ENCODE assay signal across 8 cellular contexts in genomic region chr17:45315583-45316270, GRCh38. TPM values are rescaled to one million over a fixed set of nuclear protein-coding genes. Genes with fewer than 3 reads are reported as not detected.
DNase-seq lines count a peak whose midpoint lies in the region; ATAC-seq and TF ChIP-seq lines count a peak whose summit lies in the region.

No MANE protein-coding gene starts in this region.

- H3K27me3 ChIP-seq in DND-41 (ENCODE audit: insufficient read depth, low read length, poor library complexity) (no peaks in the 10 kb centered on the region), OCI-LY3 (ENCODE audit: low read depth, low read length) (no peaks in the 10 kb centered on the region), endodermal cell (ENCODE audit: control insufficient read depth, insufficient read depth, low read length, poor library complexity, severe bottlenecking) (no peaks in the 10 kb centered on the region), ovary (no peaks in the 10 kb centered on the region)

- peaks cover 12% of the 10 kb centered on the region for H3K36me3 ChIP-seq in DND-41 (ENCODE audit: insufficient read depth, low read length)
- H3K36me3 ChIP-seq in OCI-LY3 (replicated peaks; ENCODE audit: low read depth, low read length) = peaks cover 27% of the 10 kb centered on the region
- no peaks in the 10 kb centered on the region for H3K36me3 ChIP-seq in endodermal cell (ENCODE audit: control insufficient read depth, insufficient read depth, low read length)
- H3K36me3 ChIP-seq in ovary = no peaks in the 10 kb centered on the region

- H3K4me2 ChIP-seq in DND-41 (ENCODE audit: insufficient read depth, low read length) (peak overlapping the region; percentile 74), OCI-LY3 (ENCODE audit: low read length) (peak overlapping the region; percentile 85)

- WGBS in endodermal cell (ENCODE audit: insufficient coverage in 1 of 2, insufficient read length in 1 of 2), 2 experiments = 29 to 36% methylated on average over 8 of the region's 8 CpGs
- WGBS in ovary, 3 donors = 21 to 26% (median 21%) methylated on average over 8 of the region's 8 CpGs

- intact Hi-C loops in ovary (cut with DNase I) = loop anchor here in 2 of 4 donors (5.0 to 10.0 kb wide), 3 partner anchors 38 to 181 kb away; partner anchors contain the start of genes ACBD4 (in 1 of the 2) and PLCD3 (in 1 of the 2)

- H3K79me2 ChIP-seq in DND-41 (ENCODE audit: insufficient read depth, low read length) = peaks cover 59% of the 10 kb centered on the region
- peaks cover 61% of the 10 kb centered on the region for H3K79me2 ChIP-seq in OCI-LY3 (ENCODE audit: low read length)

- peaks cover 29% of the 10 kb centered on the region for H3K4me1 Mint-ChIP-seq in endodermal cell

- TF ChIP-seq EP300 in ovary (IDR thresholded peaks at IDR 0.05) = no peak

- H4K20me1 ChIP-seq in DND-41 (ENCODE audit: insufficient read depth, low read length) (peaks cover 3% of the 10 kb centered on the region; the same call in 1 of the 2 replicates), OCI-LY3 (ENCODE audit: insufficient read depth, low read length) (peaks cover 27% of the 10 kb centered on the region)

- peak overlapping the region; percentile 73 for H3K4me3 Mint-ChIP-seq in endodermal cell

- H3K27ac Mint-ChIP-seq in endodermal cell = no peak overlapping the region

- H3K4me1 ChIP-seq in DND-41 (ENCODE audit: insufficient read depth, low read length) (peaks cover 69% of the 10 kb centered on the region), OCI-LY3 (ENCODE audit: low read length) (peaks cover 63% of the 10 kb centered on the region), endodermal cell (ENCODE audit: control insufficient read depth, insufficient read depth, low read length) (peaks cover 3% of the 10 kb centered on the region), ovary (ENCODE audit: insufficient read depth) (peaks cover 14% of the 10 kb centered on the region)

- H3K36me3 Mint-ChIP-seq in endodermal cell (ENCODE audit: low read depth) = no peaks in the 10 kb centered on the region

- H2AFZ ChIP-seq in DND-41 (ENCODE audit: low read depth, low read length) = peak overlapping the region; percentile 60
- no peak overlapping the region for H2AFZ ChIP-seq in OCI-LY3 (ENCODE audit: low read depth, low read length)

- ATAC-seq in DND-41 (ENCODE audit: insufficient read depth, low read depth) = no peak
- no peak for ATAC-seq in HG03139 (IDR thresholded peaks at IDR 0.05; ENCODE audit: unreplicated experiment)
- no peak for ATAC-seq in GM19452 (IDR thresholded peaks at IDR 0.05; ENCODE audit: unreplicated experiment)

- DNase-seq in DND-41 = no peak
- DNase-seq in endodermal cell = peak; percentile 57
- no peak for DNase-seq in ovary
- DNase-seq in inferior parietal cortex (ENCODE audit: extremely low spot score) = no peak
- DNase-seq in HCEC 1CT = no peak

- peaks cover 9% of the 10 kb centered on the region for H3K27me3 Mint-ChIP-seq in endodermal cell (ENCODE audit: insufficient read depth)

- H3K9me3 Mint-ChIP-seq in endodermal cell = no peaks in the 10 kb centered on the region

- H3K9me3 ChIP-seq in DND-41 (ENCODE audit: insufficient read depth, low read length, severe bottlenecking) (no peaks in the 10 kb centered on the region), OCI-LY3 (ENCODE audit: insufficient read depth, low read length) (no peaks in the 10 kb centered on the region), endodermal cell (ENCODE audit: control insufficient read depth, low read length) (no peaks in the 10 kb centered on the region), ovary (no peaks in the 10 kb centered on the region)

- peak overlapping the region; percentile 69 for H3K27ac ChIP-seq in DND-41 (ENCODE audit: low read length)
- peak overlapping the region; percentile 95 for H3K27ac ChIP-seq in OCI-LY3 (ENCODE audit: low read length)
- no peak overlapping the region for H3K27ac ChIP-seq in endodermal cell (ENCODE audit: low read depth, low read length)
- H3K27ac ChIP-seq in ovary = peak overlapping the region; percentile 39 to 92

- TF ChIP-seq CTCF in DND-41 (IDR thresholded peaks at IDR 0.05; ENCODE audit: borderline replicate concordance, extremely low read depth, low read length, poor library complexity, severe bottlenecking) (no peak), OCI-LY3 (IDR thresholded peaks at IDR 0.05; ENCODE audit: low read depth, low read length) (no peak), endodermal cell (conservative IDR thresholded peaks at IDR 0.05) (no peak), ovary (IDR thresholded peaks at IDR 0.05) (no peak)

- H3K9ac ChIP-seq in DND-41 (ENCODE audit: low read depth, low read length) (peak overlapping the region; percentile 82), OCI-LY3 (ENCODE audit: low read length) (peak overlapping the region; percentile 95), endodermal cell (ENCODE audit: extremely low read depth, low read length, poor library complexity, severe bottlenecking) (peak overlapping the region; percentile 54)

- H3K4me3 ChIP-seq in DND-41 (ENCODE audit: low read depth in 1 of 2, low read length in 2 of 2) (peak overlapping the region; percentile 49 to 71), OCI-LY3 (ENCODE audit: low read length) (peak overlapping the region; percentile 95), endodermal cell (ENCODE audit: low read length) (peak overlapping the region; percentile 87), ovary (peak overlapping the region; percentile 69)

- TF ChIP-seq POLR2A in ovary (IDR thresholded peaks at IDR 0.05) = no peak

RNA-seq across cellular contexts. Expression of gene MAP3K14, which starts 1.1 kb away (rescaled TPM):
- total RNA-seq in endodermal cell (1 to 10 TPM; 4.6 to 5.5 TPM), ovary (10 to 100 TPM in 6 of 7 donors, 1 to 10 TPM in 1; 4.1 to 19.8 (median 13.0) TPM)
- 5.3 TPM for polyA plus RNA-seq in endodermal cell (2013, experiment 1 of 2)
- 4.0 TPM for polyA plus RNA-seq in endodermal cell (2013, experiment 2 of 2)
- polyA plus RNA-seq in ovary = 1 to 10 TPM; 2.4 to 7.0 TPM

RNA-seq across cellular contexts. Expression of gene SPATA32, which starts 53.8 kb away (rescaled TPM):
- total RNA-seq in endodermal cell (under 1 TPM in 1 of 2 donors, not detected in 1; 0.18 TPM), ovary (under 1 TPM in 1 of 7 donors, not detected in 6; 0.12 TPM)
- polyA plus RNA-seq in endodermal cell (2013, experiment 1 of 2) = not detected
- not detected for polyA plus RNA-seq in endodermal cell (2013, experiment 2 of 2)
- polyA plus RNA-seq in ovary = not detected
